1 cellular context compared by ENCODE assay signal in the genomic region with DNA sequence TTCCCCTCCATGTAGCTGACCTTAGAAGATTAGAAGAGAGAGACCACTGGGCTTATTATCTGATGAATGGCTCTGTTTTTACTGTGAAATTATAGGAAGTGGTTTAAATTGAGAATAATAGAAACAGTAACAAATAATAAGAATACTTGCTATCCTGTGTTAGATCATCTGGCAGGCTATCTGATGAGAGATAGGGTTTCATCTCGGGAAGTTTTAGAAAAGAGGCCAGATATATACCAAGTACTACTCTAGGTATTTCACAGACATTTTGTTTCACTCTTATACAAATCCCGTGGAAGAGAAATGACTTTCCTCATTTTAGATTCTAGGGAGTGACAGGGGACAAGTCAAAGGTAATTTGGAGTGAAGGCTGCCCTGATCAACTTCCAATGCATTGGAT.
TF ChIP-seq lines count a peak whose summit lies in the region.

No MANE protein-coding gene starts in this region.

TF ChIP-seq in HepG2, 621 proteins besides CTCF, POLR2A, EP300 and RAD21:
- TF ChIP-seq ZBTB10 (CRISPR knock-in tag; IDR thresholded peaks at IDR 0.05; ENCODE audit: borderline replicate concordance) (no peak), THRA (CRISPR knock-in tag; IDR thresholded peaks at IDR 0.05; ENCODE audit: borderline replicate concordance) (no peak), CEBPG (CRISPR knock-in tag; IDR thresholded peaks at IDR 0.05) (no peak), PCBP2 (optimal IDR thresholded peaks at IDR 0.05; ENCODE audit: low read depth, low read length, poor library complexity, severe bottlenecking) (no peak), HMGXB3 (CRISPR knock-in tag; IDR thresholded peaks at IDR 0.05; ENCODE audit: borderline replicate concordance) (no peak), ETV6 (CRISPR knock-in tag; conservative IDR thresholded peaks at IDR 0.05) (no peak), DNMT3B (CRISPR knock-in tag; conservative IDR thresholded peaks at IDR 0.05) (no peak), ZFP36L2 (CRISPR knock-in tag; IDR thresholded peaks at IDR 0.05) (no peak), JUN (CRISPR knock-in tag; IDR thresholded peaks at IDR 0.05) (no peak), ASH2L (IDR thresholded peaks at IDR 0.05; ENCODE audit: insufficient read length, low read depth, low read length) (no peak), MAF1 (CRISPR knock-in tag; IDR thresholded peaks at IDR 0.05; ENCODE audit: borderline replicate concordance) (no peak), ZNF280D (CRISPR knock-in tag; IDR thresholded peaks at IDR 0.05) (no peak), ZFP1 (CRISPR knock-in tag; IDR thresholded peaks at IDR 0.05) (no peak), SYNCRIP (IDR thresholded peaks at IDR 0.05; ENCODE audit: insufficient read depth, low read depth, low read length) (no peak)
- TF ChIP-seq, protein P1, sequence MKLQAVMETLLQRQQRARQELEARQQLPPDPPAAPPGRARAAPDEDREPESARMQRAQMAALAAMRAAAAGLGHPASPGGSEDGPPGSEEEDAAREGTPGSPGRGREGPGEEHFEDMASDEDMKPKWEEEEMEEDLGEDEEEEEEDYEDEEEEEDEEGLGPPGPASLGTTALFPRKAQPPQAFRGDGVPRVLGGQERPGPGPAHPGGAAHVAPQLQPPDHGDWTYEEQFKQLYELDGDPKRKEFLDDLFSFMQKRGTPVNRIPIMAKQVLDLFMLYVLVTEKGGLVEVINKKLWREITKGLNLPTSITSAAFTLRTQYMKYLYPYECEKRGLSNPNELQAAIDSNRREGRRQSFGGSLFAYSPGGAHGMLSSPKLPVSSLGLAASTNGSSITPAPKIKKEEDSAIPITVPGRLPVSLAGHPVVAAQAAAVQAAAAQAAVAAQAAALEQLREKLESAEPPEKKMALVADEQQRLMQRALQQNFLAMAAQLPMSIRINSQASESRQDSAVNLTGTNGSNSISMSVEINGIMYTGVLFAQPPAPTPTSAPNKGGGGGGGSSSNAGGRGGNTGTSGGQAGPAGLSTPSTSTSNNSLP (IDR thresholded peaks at IDR 0.05; ENCODE audit: low read depth, low read length): no peak
